26 cellular contexts compared by ENCODE assay signal in genomic region chr9:76198336-76198735, GRCh38.
DNase-seq lines count a peak whose midpoint lies in the region; ATAC-seq and TF ChIP-seq lines count a peak whose summit lies in the region.
"Had no signal": no experiment of that assay in that cellular context is flagged by ENCODE, and none has a peak within 500 bp of the region (broad histone marks: within the 10 kb centered on the region; RNA-seq: fewer than 3 reads in every experiment).

No MANE protein-coding gene starts in this region.

- H3K4me1 ChIP-seq in left lung = no peaks in the 10 kb centered on the region
- H3K4me1 ChIP-seq in spleen = no peaks in the 10 kb centered on the region
- H3K4me1 ChIP-seq: ascending aorta had no signal

- H3K4me3 ChIP-seq in AG09309 (ENCODE audit: control insufficient read depth, low read depth, low read length) (no peak overlapping the region), fibroblast of pulmonary artery (replicated peaks; ENCODE audit: low read depth, low read length) (no peak overlapping the region), left lung (no peak overlapping the region), spleen (no peak overlapping the region)
- H3K4me3 ChIP-seq: ascending aorta, MG63 had no signal

- H3K36me3 ChIP-seq in left lung = no peaks in the 10 kb centered on the region
- H3K36me3 ChIP-seq in spleen = no peaks in the 10 kb centered on the region
- H3K36me3 ChIP-seq: MG63 had no signal

- 81 to 92% (median 85%) methylated on average over 2 of the region's 2 CpGs for WGBS in spleen, 5 donors

- DNase-seq in AG09309 (ENCODE audit: low read depth) (peak; percentile 14), OCI-M1 (lab: John Stamatoyannopoulos, UW) (peak; percentile 15), fibroblast of pulmonary artery (ENCODE audit: low read depth) (peak; percentile 51), left lung (no peak), NCI-H526 treated with DMSO at 0.1 percent for 48 hours (lab: John Stamatoyannopoulos, UW) (no peak), NAMALWA (ENCODE audit: low spot score) (no peak), HT-29 (ENCODE audit: low spot score) (no peak), spleen (no peak)
- DNase-seq: activated CD4-positive, alpha-beta T cell treated with anti-CD3 and anti-CD28 coated beads for 36 hours; activated T-cell treated with anti-CD3 and anti-CD28 coated beads for 4 hours; C1 segment of cervical spinal cord; DND-41; H7; KBM-7; left colon; MG63; naive thymus-derived CD4-positive, alpha-beta T cell; NCI-H1417 treated with DMSO at 0.1 percent for 48 hours; NCI-H2081; NCI-H345; NCI-H82; nucleus accumbens; stimulated activated CD4-positive, alpha-beta T cell treated with anti-CD3 and anti-CD28 coated beads, Interleukin-4, amount 100 ng/mL, for 24 hours; substantia nigra had no signal

- intact Hi-C loops in left lung (cut with DNase I) = no loop called here
- intact Hi-C loops in spleen (cut with DNase I; ENCODE audit: low total_unique reads) = no loop called here

- TF ChIP-seq CTCF in AG09309 (IDR thresholded peaks at IDR 0.05; ENCODE audit: control insufficient read depth, insufficient read depth, low read depth, low read length, missing control alignments) (no peak), fibroblast of pulmonary artery (IDR thresholded peaks at IDR 0.05; ENCODE audit: low read length, missing control alignments) (no peak), left lung (IDR thresholded peaks at IDR 0.05) (no peak), spleen (IDR thresholded peaks at IDR 0.05 in 8 of 11, conservative IDR thresholded peaks at IDR 0.05 in 3 of 11) (no peak)

- TF ChIP-seq POLR2A in spleen (IDR thresholded peaks at IDR 0.05) = no peak

- H3K27me3 ChIP-seq in left lung (no peaks in the 10 kb centered on the region), spleen (replicated peaks in 1 of 7) (no peaks in the 10 kb centered on the region)
- H3K27me3 ChIP-seq: ascending aorta, MG63 had no signal

- H3K27ac ChIP-seq in left lung = no peak overlapping the region
- H3K27ac ChIP-seq in spleen = no peak overlapping the region
- H3K27ac ChIP-seq: ascending aorta had no signal

- ATAC-seq in left lung = peak; percentile 69
- ATAC-seq: activated CD4-positive, alpha-beta T cell treated with anti-CD3 and anti-CD28 coated beads for 36 hours; left colon; naive thymus-derived CD4-positive, alpha-beta T cell; stimulated activated effector memory CD8-positive, alpha-beta T cell treated with anti-CD3 and anti-CD28 coated beads, Interleukin-12 subunit alpha, Interleukin-12 subunit beta, amount 100 ng/mL, for 72 hours had no signal

- H3K9me3 ChIP-seq in left lung (no peaks in the 10 kb centered on the region), spleen (no peaks in the 10 kb centered on the region)
- H3K9me3 ChIP-seq: ascending aorta, MG63 had no signal

Comparison
In these comparisons a context has a peak if more than half of its experiments do, and no peak if none do; other contexts are left out.
1. DNase-seq: peak in AG09309 (single experiment), OCI-M1 (single experiment) and fibroblast of pulmonary artery (single experiment); none in left lung (0 of 2), NCI-H526 treated with DMSO at 0.1 percent for 48 hours (single experiment), NAMALWA (single experiment), HT-29 (single experiment) and spleen (single experiment).